ENCODE assay signal across 8 cellular contexts in the genomic region with DNA sequence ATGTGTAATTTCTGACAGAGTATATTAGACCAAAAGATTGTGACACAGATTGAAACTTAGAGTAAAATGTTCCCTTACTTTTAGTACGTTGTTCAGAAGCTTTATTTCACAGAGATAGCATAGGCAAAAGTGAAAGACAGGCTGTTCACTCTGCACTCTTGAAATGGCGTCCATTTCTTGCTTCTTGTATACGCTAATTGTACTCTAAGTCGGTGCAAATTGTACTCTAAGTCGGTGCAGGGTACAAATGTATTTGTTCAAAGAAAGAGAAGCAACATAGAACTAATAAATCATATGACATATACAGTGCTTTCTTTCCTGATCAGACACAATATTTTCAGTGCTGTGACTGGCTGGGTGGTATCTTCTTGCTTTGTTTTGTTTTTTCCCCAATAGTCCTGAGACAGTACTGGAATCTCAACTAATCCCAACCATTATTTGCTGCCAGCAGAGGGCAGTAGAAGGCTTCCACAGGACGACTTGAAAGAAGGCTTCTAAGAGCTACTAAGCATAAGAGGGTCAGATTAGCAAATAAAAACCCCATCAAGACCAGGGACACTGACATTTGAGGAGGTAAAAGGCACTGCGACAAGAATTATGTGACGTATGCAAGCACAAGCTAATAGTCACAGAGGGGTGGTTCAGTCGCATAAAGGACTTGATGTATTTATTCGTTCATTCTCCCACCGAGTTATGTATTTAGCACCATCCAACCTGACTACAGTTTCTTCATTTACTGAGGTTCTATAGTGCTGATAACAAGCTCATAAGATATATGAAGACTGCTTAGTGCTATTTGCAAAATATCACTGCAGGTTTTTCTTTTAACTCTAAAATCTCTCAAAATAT.
DNase-seq lines count a peak whose midpoint lies in the region; ATAC-seq, FAIRE-seq and TF ChIP-seq lines count a peak whose summit lies in the region.

No MANE protein-coding gene starts in this region.

- peak; percentile 86 for FAIRE-seq in D721Med (lab: Jason Lieb, UNC)

- peak; percentile 84 for ATAC-seq in GM19372 (IDR thresholded peaks at IDR 0.05; ENCODE audit: low read depth, unreplicated experiment)
- peak; percentile 89 for ATAC-seq in HG03469 (IDR thresholded peaks at IDR 0.05; ENCODE audit: unreplicated experiment)
- peak; percentile 87 for ATAC-seq in sciatic nerve

- DNase-seq in D721Med (ENCODE audit: insufficient read length, low spot score) (no peak), NCI-H510A (lab: John Stamatoyannopoulos, UW) (peak; percentile 52), globus pallidus (ENCODE audit: low spot score) (peak; percentile 82), sciatic nerve (ENCODE audit: low spot score) (peak; percentile 72), middle frontal gyrus (ENCODE audit: extremely low spot score, low spot score) (no peak)
- DNase-seq in activated CD8-positive, alpha-beta memory T cell treated with anti-CD3 and anti-CD28 coated beads, Interleukin-2, amount 50 U/mL, for 48 hours = peak; percentile 64

- peak; percentile 80 for TF ChIP-seq CTCF in D721Med (IDR thresholded peaks at IDR 0.05; ENCODE audit: insufficient read depth, missing control alignments)

- intact Hi-C loops in sciatic nerve (cut with DNase I) = loop anchor here (10.0 kb wide), 1 partner anchor 239 kb away; no protein-coding TSS in a partner anchor

Comparison
In these comparisons a context has a peak if more than half of its experiments do, and no peak if none do; other contexts are left out.
1. DNase-seq: peak in NCI-H510A (single experiment), activated CD8-positive, alpha-beta memory T cell treated with anti-CD3 and anti-CD28 coated beads, Interleukin-2, amount 50 U/mL, for 48 hours (single experiment), globus pallidus (single experiment) and sciatic nerve (single experiment); none in D721Med (single experiment) and middle frontal gyrus (single experiment).
2. Peak in every context shown above with its lines, with median percentiles within 50 percentile points of each other: ATAC-seq.